Comparison of ENCODE assay signal across 23 cellular contexts in genomic region chr6:15391500-15391899, GRCh38.
A peak's percentile ranks its signal among the peaks of the same experiment; 100 is the strongest.
DNase-seq lines count a peak whose midpoint lies in the region; ATAC-seq and TF ChIP-seq lines count a peak whose summit lies in the region.
"Had no signal": no experiment of that assay in that cellular context is flagged by ENCODE, and none has a peak within 500 bp of the region (broad histone marks: within the 10 kb centered on the region; RNA-seq: fewer than 3 reads in every experiment).

No MANE protein-coding gene starts in this region.

- TF ChIP-seq CTCF in glutamatergic neuron (IDR thresholded peaks at IDR 0.05; ENCODE audit: partially characterized antibody, unreplicated experiment) (no peak), esophagus muscularis mucosa (IDR thresholded peaks at IDR 0.05) (no peak)

- no peak for DNase-seq in activated CD8-positive, alpha-beta memory T cell treated with anti-CD3 and anti-CD28 coated beads, Interleukin-2, amount 10 ng/mL, durations not matched to agents 7 days and 5 days
- no peak for DNase-seq in activated CD8-positive, alpha-beta memory T cell treated with anti-CD3 and anti-CD28 coated beads, Interleukin-2, amount 50 U/mL, for 4 hours
- peak; percentile 53 for DNase-seq in OCI-M1 (lab: John Stamatoyannopoulos, UW)
- DNase-seq in glutamatergic neuron, result no peak
- no peak for DNase-seq in EL
- DNase-seq in esophagus muscularis mucosa (ENCODE audit: extremely low spot score), result no peak
- DNase-seq: ACHN; anterior cingulate cortex; cerebellar nuclear complex; effector memory CD4-positive, alpha-beta T cell; foreskin fibroblast; GM23248; Kasumi-1; left cardiac atrium; NCI-H1436; SHP77; small intestine; T-helper 9 cell had no signal

- peaks cover 65% of the 10 kb centered on the region for H3K4me1 Mint-ChIP-seq in activated CD8-positive, alpha-beta memory T cell treated with anti-CD3 and anti-CD28 coated beads, Interleukin-2, amount 10 ng/mL, durations not matched to agents 7 days and 5 days
- H3K4me1 Mint-ChIP-seq in glutamatergic neuron (ENCODE audit: low read depth, unreplicated experiment), result peaks cover 56% of the 10 kb centered on the region
- peaks cover 61% of the 10 kb centered on the region for H3K4me1 Mint-ChIP-seq in stimulated activated memory B cell treated with anti-CD40 and anti-IgM and Interleukin-4, amounts not matched to agents 10 μg/mL and 1 μg/mL and 100 μg/mL, for 72 hours

- no peak overlapping the region for H3K4me3 ChIP-seq in esophagus muscularis mucosa
- H3K4me3 ChIP-seq: GM12878, GM23248 had no signal

- no peak for ATAC-seq in activated CD8-positive, alpha-beta memory T cell treated with anti-CD3 and anti-CD28 coated beads, Interleukin-2, amount 10 ng/mL, durations not matched to agents 7 days and 5 days
- no peak for ATAC-seq in stimulated activated memory B cell treated with anti-CD40 and anti-IgM and Interleukin-4, amounts not matched to agents 10 μg/mL and 1 μg/mL and 100 μg/mL, for 72 hours
- ATAC-seq in HG02642 (IDR thresholded peaks at IDR 0.05; ENCODE audit: poor library complexity, unreplicated experiment), result no peak
- ATAC-seq: GM12878 had no signal

- no peak for TF ChIP-seq EP300 in esophagus muscularis mucosa (IDR thresholded peaks at IDR 0.05)

- intact Hi-C loops in esophagus muscularis mucosa (cut with DNase I), result loop anchor here (10.0 kb wide), 1 partner anchor 137 kb away; no protein-coding TSS in a partner anchor

- no peaks in the 10 kb centered on the region for H3K36me3 ChIP-seq in esophagus muscularis mucosa

- WGBS in esophagus muscularis mucosa, result 86% methylated on average over 1 of the region's 1 CpG

- no peaks in the 10 kb centered on the region for H3K9me3 ChIP-seq in esophagus muscularis mucosa

- peak overlapping the region; percentile 58 for H3K27ac Mint-ChIP-seq in activated CD8-positive, alpha-beta memory T cell treated with anti-CD3 and anti-CD28 coated beads, Interleukin-2, amount 10 ng/mL, durations not matched to agents 7 days and 5 days
- H3K27ac Mint-ChIP-seq in glutamatergic neuron (ENCODE audit: unreplicated experiment), result peak overlapping the region; percentile 90
- H3K27ac Mint-ChIP-seq in stimulated activated memory B cell treated with anti-CD40 and anti-IgM and Interleukin-4, amounts not matched to agents 10 μg/mL and 1 μg/mL and 100 μg/mL, for 72 hours, result peak overlapping the region; percentile 1
- H3K27ac Mint-ChIP-seq: activated T-helper 1 cell treated with anti-CD3 and anti-CD28 coated beads, Interleukin-12 subunit alpha, Interleukin-12 subunit beta, Interleukin-2, Interleukin-4 antibody, amounts not matched to agents 30 ng/mL and 10 ng/mL and 1 ng/mL, durations not matched to agents 14 hours and 24 hours and 36 hours had no signal

- no peak overlapping the region for H3K27ac ChIP-seq in esophagus muscularis mucosa (replicated peaks in 1 of 4)
- H3K27ac ChIP-seq: GM23248, parathyroid adenoma had no signal

- H3K27me3 Mint-ChIP-seq in activated CD8-positive, alpha-beta memory T cell treated with anti-CD3 and anti-CD28 coated beads, Interleukin-2, amount 10 ng/mL, durations not matched to agents 7 days and 5 days, result no peaks in the 10 kb centered on the region
- H3K27me3 Mint-ChIP-seq in glutamatergic neuron (ENCODE audit: unreplicated experiment), result peaks cover 15% of the 10 kb centered on the region
- H3K27me3 Mint-ChIP-seq in stimulated activated memory B cell treated with anti-CD40 and anti-IgM and Interleukin-4, amounts not matched to agents 10 μg/mL and 1 μg/mL and 100 μg/mL, for 72 hours, result no peaks in the 10 kb centered on the region

- H3K36me3 Mint-ChIP-seq in activated CD8-positive, alpha-beta memory T cell treated with anti-CD3 and anti-CD28 coated beads, Interleukin-2, amount 10 ng/mL, durations not matched to agents 7 days and 5 days, result peaks cover 15% of the 10 kb centered on the region
- no peaks in the 10 kb centered on the region for H3K36me3 Mint-ChIP-seq in glutamatergic neuron (ENCODE audit: unreplicated experiment)
- H3K36me3 Mint-ChIP-seq in stimulated activated memory B cell treated with anti-CD40 and anti-IgM and Interleukin-4, amounts not matched to agents 10 μg/mL and 1 μg/mL and 100 μg/mL, for 72 hours, result no peaks in the 10 kb centered on the region

- peaks cover 35 to 42% (median 39%) of the 10 kb centered on the region in 4 donors for H3K4me1 ChIP-seq in esophagus muscularis mucosa

- TF ChIP-seq POLR2A in esophagus muscularis mucosa (IDR thresholded peaks at IDR 0.05; ENCODE audit: low read depth), result no peak

- H3K9me3 Mint-ChIP-seq in activated CD8-positive, alpha-beta memory T cell treated with anti-CD3 and anti-CD28 coated beads, Interleukin-2, amount 10 ng/mL, durations not matched to agents 7 days and 5 days (ENCODE audit: low read depth), result no peaks in the 10 kb centered on the region
- peaks cover 12% of the 10 kb centered on the region for H3K9me3 Mint-ChIP-seq in glutamatergic neuron (ENCODE audit: unreplicated experiment)
- H3K9me3 Mint-ChIP-seq in stimulated activated memory B cell treated with anti-CD40 and anti-IgM and Interleukin-4, amounts not matched to agents 10 μg/mL and 1 μg/mL and 100 μg/mL, for 72 hours, result no peaks in the 10 kb centered on the region
- H3K9me3 Mint-ChIP-seq: activated T-helper 1 cell treated with anti-CD3 and anti-CD28 coated beads, Interleukin-12 subunit alpha, Interleukin-12 subunit beta, Interleukin-2, Interleukin-4 antibody, amounts not matched to agents 30 ng/mL and 10 ng/mL and 1 ng/mL, durations not matched to agents 14 hours and 24 hours and 36 hours had no signal

- no peak overlapping the region for H3K4me3 Mint-ChIP-seq in activated CD8-positive, alpha-beta memory T cell treated with anti-CD3 and anti-CD28 coated beads, Interleukin-2, amount 10 ng/mL, durations not matched to agents 7 days and 5 days
- H3K4me3 Mint-ChIP-seq in glutamatergic neuron (ENCODE audit: unreplicated experiment), result peak overlapping the region; percentile 75
- H3K4me3 Mint-ChIP-seq in stimulated activated memory B cell treated with anti-CD40 and anti-IgM and Interleukin-4, amounts not matched to agents 10 μg/mL and 1 μg/mL and 100 μg/mL, for 72 hours, result no peak overlapping the region
- H3K4me3 Mint-ChIP-seq: activated T-helper 1 cell treated with anti-CD3 and anti-CD28 coated beads, Interleukin-12 subunit alpha, Interleukin-12 subunit beta, Interleukin-2, Interleukin-4 antibody, amounts not matched to agents 30 ng/mL and 10 ng/mL and 1 ng/mL, durations not matched to agents 14 hours and 24 hours and 36 hours had no signal

- CTCF ChIA-PET in activated CD8-positive, alpha-beta memory T cell treated with anti-CD3 and anti-CD28 coated beads, Interleukin-2, amount 10 ng/mL, durations not matched to agents 7 days and 5 days (lab: Charles Lee), result interaction anchor here (0.7 to 2.5 kb wide), 4 partner anchors 10 to 142 kb away, joined by 3 to 7 read pairs (median 3); no protein-coding TSS in a partner anchor

- H3K27me3 ChIP-seq in esophagus muscularis mucosa, result no peaks in the 10 kb centered on the region

Comparison
In these comparisons a context has a peak if more than half of its experiments do, and no peak if none do; other contexts are left out.
1. H3K27ac Mint-ChIP-seq: peak in every context shown above with its lines; median percentile 90 in glutamatergic neuron; 58 in activated CD8-positive, alpha-beta memory T cell treated with anti-CD3 and anti-CD28 coated beads, Interleukin-2, amount 10 ng/mL, durations not matched to agents 7 days and 5 days; 1 in stimulated activated memory B cell treated with anti-CD40 and anti-IgM and Interleukin-4, amounts not matched to agents 10 μg/mL and 1 μg/mL and 100 μg/mL, for 72 hours.